Comparison of ENCODE assay signal across 9 cellular contexts in genomic region chr21:45293214-45293725, GRCh38. TPM values are rescaled to one million over a fixed set of nuclear protein-coding genes. Genes with fewer than 3 reads are reported as not detected.
DNase-seq lines count a peak whose midpoint lies in the region; ATAC-seq and TF ChIP-seq lines count a peak whose summit lies in the region.
"Had no signal": no experiment of that assay in that cellular context is flagged by ENCODE, and none has a peak within 500 bp of the region (broad histone marks: within the 10 kb centered on the region; RNA-seq: fewer than 3 reads in every experiment).

No MANE protein-coding gene starts in this region.

- ATAC-seq in left lung: no peak

- H3K36me3 ChIP-seq in brain microvascular endothelial cell (replicated peaks) (no peaks in the 10 kb centered on the region), left lung (no peaks in the 10 kb centered on the region), spleen (no peaks in the 10 kb centered on the region)

- no peaks in the 10 kb centered on the region for H3K27me3 ChIP-seq in brain microvascular endothelial cell (replicated peaks)
- H3K27me3 ChIP-seq in left lung: no peaks in the 10 kb centered on the region
- no peaks in the 10 kb centered on the region for H3K27me3 ChIP-seq in spleen (replicated peaks in 1 of 7)

- in situ Hi-C loops in brain microvascular endothelial cell (cut with HindIII; ENCODE audit: low pct_ligation_motif_present, low sequenced_read_pairs): no loop called here

- peak overlapping the region; percentile 100 for H3K27ac ChIP-seq in brain microvascular endothelial cell
- peak overlapping the region; percentile 83 to 91 for H3K27ac ChIP-seq in left lung
- H3K27ac ChIP-seq in spleen: peak overlapping the region; percentile 80 to 93 (median 85)
- H3K27ac ChIP-seq: HL-60 had no signal

- TF ChIP-seq CTCF in brain microvascular endothelial cell (IDR thresholded peaks at IDR 0.05; ENCODE audit: low read depth, low read length, missing control alignments) (no peak), left lung (IDR thresholded peaks at IDR 0.05) (no peak), spleen (IDR thresholded peaks at IDR 0.05 in 8 of 11, conservative IDR thresholded peaks at IDR 0.05 in 3 of 11) (no peak)

- WGBS in spleen, 5 donors: 65 to 85% (median 76%) methylated on average over 6 to 19 of the region's 19 CpGs

- H3K4me1 ChIP-seq in left lung (peaks cover 27 to 44% of the 10 kb centered on the region in 2 donors), spleen (peaks cover 35 to 65% (median 55%) of the 10 kb centered on the region in 6 donors)

- no peak for TF ChIP-seq POLR2A in spleen (IDR thresholded peaks at IDR 0.05)

- peak; percentile 61 for DNase-seq in ELF-1 (ENCODE audit: low read depth, low spot score)
- peak; percentile 49 for DNase-seq in brain microvascular endothelial cell
- peak in 1 of 2 donors; percentile 74 for DNase-seq in left lung
- DNase-seq in spleen: no peak
- DNase-seq in DMS114 treated with DMSO at 0.1 percent for 48 hours (lab: John Stamatoyannopoulos, UW; ENCODE audit: unreplicated experiment): no peak
- DNase-seq in NCI-H82 (lab: John Stamatoyannopoulos, UW): no peak
- no peak for DNase-seq in activated CD8-positive, alpha-beta memory T cell treated with anti-CD3 and anti-CD28 coated beads, Interleukin-2, amount 50 U/mL, for 4 hours
- no peak for DNase-seq in NCI-H526 (lab: John Stamatoyannopoulos, UW)

- no peaks in the 10 kb centered on the region for H3K9me3 ChIP-seq in left lung
- no peaks in the 10 kb centered on the region for H3K9me3 ChIP-seq in spleen

- no peak overlapping the region for H3K4me3 ChIP-seq in brain microvascular endothelial cell (ENCODE audit: low read depth, low read length)
- no peak overlapping the region for H3K4me3 ChIP-seq in left lung
- no peak overlapping the region for H3K4me3 ChIP-seq in spleen

- intact Hi-C loops in left lung (cut with DNase I): loop anchor here in 1 of 2 donors (2.0 kb wide), 1 partner anchor 146 kb away; no protein-coding TSS in a partner anchor
- intact Hi-C loops in spleen (cut with DNase I; ENCODE audit: low total_unique reads): loop anchor here (2.0 kb wide), 1 partner anchor 146 kb away; no protein-coding TSS in a partner anchor

RNA-seq across cellular contexts. Expression of gene POFUT2, which starts 5.6 kb away (rescaled TPM):
- total RNA-seq in left lung (10 to 100 TPM; 31.6 to 35.1 TPM), spleen (10 to 100 TPM; 24.1 to 37.0 (median 28.8) TPM)
- 10 to 100 TPM; 10.5 to 23.2 (median 19.3) TPM for polyA plus RNA-seq in spleen

Comparison
In these comparisons a context has a peak if more than half of its experiments do, and no peak if none do; other contexts are left out.
1. DNase-seq: peak in ELF-1 (single experiment) and brain microvascular endothelial cell (single experiment); none in spleen (single experiment), DMS114 treated with DMSO at 0.1 percent for 48 hours (single experiment), NCI-H82 (single experiment), activated CD8-positive, alpha-beta memory T cell treated with anti-CD3 and anti-CD28 coated beads, Interleukin-2, amount 50 U/mL, for 4 hours (single experiment) and NCI-H526 (0 of 2).
2. Peak in every context shown above with its lines, with median percentiles within 50 percentile points of each other: H3K27ac ChIP-seq.